Comparison of ENCODE assay signal across 24 cellular contexts in genomic region chr7:30546596-30546995, GRCh38. TPM values are rescaled to one million over a fixed set of nuclear protein-coding genes. Genes with fewer than 3 reads are reported as not detected.
DNase-seq lines count a peak whose midpoint lies in the region; ATAC-seq and TF ChIP-seq lines count a peak whose summit lies in the region.
"Had no signal": no experiment of that assay in that cellular context is flagged by ENCODE, and none has a peak within 500 bp of the region (broad histone marks: within the 10 kb centered on the region; RNA-seq: fewer than 3 reads in every experiment).

No MANE protein-coding gene starts in this region.

- H3K9me3 Mint-ChIP-seq in mesothelial cell of epicardium: no peaks in the 10 kb centered on the region
- H3K9me3 Mint-ChIP-seq: CD4-positive, alpha-beta memory T cell; CD8-positive, alpha-beta memory T cell had no signal

- no peaks in the 10 kb centered on the region for H3K79me1 ChIP-seq in neuronal stem cell (ENCODE audit: low read depth, low read length)

- H3K4me2 ChIP-seq in OCI-LY7 (ENCODE audit: low read length) (peak overlapping the region; percentile 60), neuronal stem cell (ENCODE audit: insufficient read depth, low read length, poor library complexity, severe bottlenecking) (no peak overlapping the region)
- H3K4me2 ChIP-seq: BLaER1 had no signal

- no peak overlapping the region for H4K8ac ChIP-seq in neuronal stem cell (ENCODE audit: low read depth, low read length)

- H2BK120ac ChIP-seq in neuronal stem cell (ENCODE audit: low read depth, low read length): no peak overlapping the region

- peaks cover 60% of the 10 kb centered on the region for H3K4me1 Mint-ChIP-seq in mesothelial cell of epicardium

- H2AFZ ChIP-seq in OCI-LY7 (ENCODE audit: low read length) (peak overlapping the region; percentile 63; the same call in 1 of the 2 replicates), neuronal stem cell (ENCODE audit: low read length) (no peak overlapping the region)

- POLR2A ChIA-PET in OCI-LY7 (lab: Charles Lee): interaction anchor here (0.5 to 1.8 kb wide), 9 partner anchors 13 to 290 kb away, joined by 3 to 13 read pairs (median 4); no protein-coding TSS in a partner anchor

- peak overlapping the region; percentile 67 for H3K18ac ChIP-seq in neuronal stem cell (ENCODE audit: low read length)

- no peak for TF ChIP-seq CTCF in OCI-LY7 (conservative IDR thresholded peaks at IDR 0.05; ENCODE audit: low read length)
- TF ChIP-seq CTCF in mesothelial cell of epicardium (IDR thresholded peaks at IDR 0.05; ENCODE audit: unreplicated experiment): no peak

- DNase-seq in OCI-LY7 (ENCODE audit: low spot score) (peak; percentile 84), mesothelial cell of epicardium (ENCODE audit: low spot score in 2 of 2, unreplicated experiment in 2 of 2) (no peak), neuronal stem cell (ENCODE audit: low spot score) (no peak), cortex of kidney (lab: John Stamatoyannopoulos, UW) (no peak), NCI-H146 (lab: John Stamatoyannopoulos, UW) (no peak)
- DNase-seq: 8988T; ACHN; BE2C; C1 segment of cervical spinal cord; CD4-positive, alpha-beta memory T cell; CD4-positive, CD25-positive, alpha-beta regulatory T cell; CD8-positive, alpha-beta memory T cell; COR-L47; DMS 273 treated with DMSO at 0.1 percent for 48 hours; DMS153; DMS53; DMS79; DND-41; EL; GDM1 had no signal

- H3K9ac ChIP-seq in neuronal stem cell (ENCODE audit: low read depth, low read length, poor library complexity): peak overlapping the region; percentile 1
- H3K9ac ChIP-seq: BLaER1 had no signal

- intact Hi-C loops in OCI-LY7 (cut with micrococcal nuclease; ENCODE audit: unreplicated experiment): loop anchor here (5.0 kb wide), 2 partner anchors 34 to 196 kb away; no protein-coding TSS in a partner anchor

- H3K4me3 Mint-ChIP-seq in mesothelial cell of epicardium: no peak overlapping the region
- H3K4me3 Mint-ChIP-seq: CD14-positive monocyte; CD4-positive, alpha-beta memory T cell; CD4-positive, CD25-positive, alpha-beta regulatory T cell; CD8-positive, alpha-beta memory T cell had no signal

- no peaks in the 10 kb centered on the region for H3K27me3 ChIP-seq in neuronal stem cell (ENCODE audit: control insufficient read depth in 3 of 3, insufficient read depth in 3 of 3, low read depth in 1 of 3, low read length in 3 of 3)
- H3K27me3 ChIP-seq: BE2C, BLaER1 had no signal

- H2AK5ac ChIP-seq in neuronal stem cell (ENCODE audit: low read depth, low read length): no peak overlapping the region

- BruUV-seq in OCI-LY7 (replicated peaks; lab: Mats Ljungman, UMichigan): no TSS peak

- H4K20me1 ChIP-seq in OCI-LY7 (ENCODE audit: insufficient read depth, low read length): no peaks in the 10 kb centered on the region
- H4K20me1 ChIP-seq: BLaER1 had no signal

- H3K27me3 Mint-ChIP-seq in mesothelial cell of epicardium (ENCODE audit: low read depth): no peaks in the 10 kb centered on the region
- H3K27me3 Mint-ChIP-seq: CD4-positive, alpha-beta memory T cell; CD4-positive, CD25-positive, alpha-beta regulatory T cell; CD8-positive, alpha-beta memory T cell had no signal

- no peak overlapping the region for H3K4ac ChIP-seq in neuronal stem cell (ENCODE audit: low read length)

- H2BK15ac ChIP-seq in neuronal stem cell (ENCODE audit: low read length): no peak overlapping the region

- H3K4me3 ChIP-seq in OCI-LY7 (ENCODE audit: low read depth, low read length, poor library complexity, severe bottlenecking) (no peak overlapping the region), neuronal stem cell (ENCODE audit: low read length in 2 of 2) (no peak overlapping the region)
- H3K4me3 ChIP-seq: BLaER1, GM12878 had no signal

- H3K23ac ChIP-seq in neuronal stem cell (ENCODE audit: low read depth, low read length, poor library complexity): no peak overlapping the region

- no peak overlapping the region for H3K14ac ChIP-seq in neuronal stem cell (ENCODE audit: low read length)

- H3K36me3 ChIP-seq in OCI-LY7 (ENCODE audit: insufficient read depth, low read length): no peaks in the 10 kb centered on the region
- H3K36me3 ChIP-seq in neuronal stem cell (replicated peaks in 1 of 2; ENCODE audit: control insufficient read depth in 2 of 2, insufficient read depth in 2 of 2, low read length in 2 of 2): no peaks in the 10 kb centered on the region
- H3K36me3 ChIP-seq: BE2C, BLaER1 had no signal

- ATAC-seq in HG02938 (IDR thresholded peaks at IDR 0.05; ENCODE audit: unreplicated experiment): no peak
- ATAC-seq: GM12878 had no signal

- H3K27ac ChIP-seq in OCI-LY7 (ENCODE audit: low read depth, low read length, poor library complexity, severe bottlenecking) (peak overlapping the region; percentile 68), neuronal stem cell (replicated peaks; ENCODE audit: low read length) (no peak overlapping the region)
- H3K27ac ChIP-seq: BLaER1 had no signal

- H3K27ac Mint-ChIP-seq in mesothelial cell of epicardium: peak overlapping the region; percentile 56
- H3K27ac Mint-ChIP-seq: CD4-positive, CD25-positive, alpha-beta regulatory T cell had no signal

- H3K36me3 Mint-ChIP-seq in mesothelial cell of epicardium: peaks cover 15% of the 10 kb centered on the region

- no peaks in the 10 kb centered on the region for H3K9me3 ChIP-seq in OCI-LY7 (ENCODE audit: low read length)
- H3K9me3 ChIP-seq in neuronal stem cell (replicated peaks in 1 of 2; ENCODE audit: control insufficient read depth in 2 of 2, insufficient read depth in 1 of 2, low read depth in 1 of 2, low read length in 2 of 2): no peaks in the 10 kb centered on the region
- H3K9me3 ChIP-seq: BE2C had no signal

- no peak overlapping the region for H2BK5ac ChIP-seq in neuronal stem cell (ENCODE audit: low read length)

- CTCF ChIA-PET in OCI-LY7 (lab: Charles Lee; ENCODE audit: unreplicated experiment): interaction anchor here (0.9 to 1.1 kb wide), 2 partner anchors 36 to 268 kb away, joined by 3 to 4 read pairs; no protein-coding TSS in a partner anchor

- H3K79me2 ChIP-seq in OCI-LY7 (ENCODE audit: insufficient read depth, low read depth, low read length): no peaks in the 10 kb centered on the region

- H3K4me1 ChIP-seq in OCI-LY7 (ENCODE audit: insufficient read depth, low read length, poor library complexity, severe bottlenecking): peaks cover 45% of the 10 kb centered on the region
- H3K4me1 ChIP-seq in neuronal stem cell (ENCODE audit: control insufficient read depth in 2 of 2, insufficient read depth in 1 of 2, low read depth in 1 of 2, low read length in 2 of 2): peaks cover 3 to 11% of the 10 kb centered on the region in 2 donors

- H4K91ac ChIP-seq in neuronal stem cell (ENCODE audit: low read depth, low read length, poor library complexity): peak overlapping the region; percentile 94

- H3K9me2 ChIP-seq in OCI-LY7 (ENCODE audit: insufficient read depth, low read length): no peaks in the 10 kb centered on the region

- WGBS in neuronal stem cell (ENCODE audit: extremely low coverage in 2 of 2, insufficient read length in 2 of 2, insufficient replicate concordance in 1 of 2), 2 donors: no CpG with 5 or more reads among the region's 4 CpGs

- H2BK12ac ChIP-seq in neuronal stem cell (ENCODE audit: low read length): peak overlapping the region; percentile 76

RNA-seq across cellular contexts. Expression of gene GGCT, which starts 42.0 kb away (rescaled TPM):
- 70.3 and 81.7 TPM in 2 replicates for total RNA-seq in OCI-LY7 (2014; rRNA removed; shearing (Covaris generic))
- 81.3 and 84.5 TPM in 2 replicates for total RNA-seq in OCI-LY7 (2022)
- 36.5 to 37.5 TPM (median 36.6 TPM) in 3 replicates for total RNA-seq in mesothelial cell of epicardium
- 84.3 TPM for polyA plus RNA-seq in neuronal stem cell (2013, experiment 1 of 2)
- polyA plus RNA-seq in neuronal stem cell (2013, experiment 2 of 2): 85.9 TPM

RNA-seq across cellular contexts. Expression of gene GARS1, which starts 48.1 kb away (rescaled TPM):
- 161 and 178 TPM in 2 replicates for total RNA-seq in OCI-LY7 (2014; rRNA removed; shearing (Covaris generic))
- total RNA-seq in OCI-LY7 (2022) (355 and 375 TPM in 2 replicates), mesothelial cell of epicardium (87.5 to 92.2 TPM (median 90.3 TPM) in 3 replicates)
- polyA plus RNA-seq in neuronal stem cell (2013, experiment 1 of 2): 102 TPM
- 101 TPM for polyA plus RNA-seq in neuronal stem cell (2013, experiment 2 of 2)
